Comparison of ENCODE assay signal across 1 cellular context in genomic region chr11:74714904-74715303, GRCh38.
TF ChIP-seq lines count a peak whose summit lies in the region.

No MANE protein-coding gene starts in this region.

TF ChIP-seq in SK-N-SH, 30 proteins besides CTCF, POLR2A, EP300 and RAD21 (continued from another document):
- TF ChIP-seq USF1 (IDR thresholded peaks at IDR 0.05; ENCODE audit: borderline replicate concordance, low read depth) (no peak), POLR2AphosphoS5 (IDR thresholded peaks at IDR 0.05; ENCODE audit: low read depth, low read length) (no peak), FOXM1 (IDR thresholded peaks at IDR 0.05; ENCODE audit: low read depth) (no peak), TCF12 (IDR thresholded peaks at IDR 0.05) (no peak), FOSL2 (IDR thresholded peaks at IDR 0.05; ENCODE audit: borderline replicate concordance, low read depth) (no peak), IRF3 (IDR thresholded peaks at IDR 0.05; ENCODE audit: low read depth, low read length) (no peak), YY1 (IDR thresholded peaks at IDR 0.05; ENCODE audit: low read depth) (no peak), MEF2A (IDR thresholded peaks at IDR 0.05; ENCODE audit: borderline replicate concordance, low read depth) (no peak), SIN3A (IDR thresholded peaks at IDR 0.05; ENCODE audit: borderline replicate concordance, low read depth, low read length) (no peak)
